8 cellular contexts compared by ENCODE assay signal in genomic region chr19:1863638-1864479, GRCh38. TPM values are rescaled to one million over a fixed set of nuclear protein-coding genes. Genes with fewer than 3 reads are reported as not detected.
A peak's percentile ranks its signal among the peaks of the same experiment; 100 is the strongest.
DNase-seq lines count a peak whose midpoint lies in the region; ATAC-seq and TF ChIP-seq lines count a peak whose summit lies in the region.

No MANE protein-coding gene starts in this region.

- H3K4me1 ChIP-seq in liver (ENCODE audit: control insufficient read depth in 4 of 4, insufficient read depth in 4 of 4, low read length in 3 of 4) = peaks cover 19 to 54% (median 38%) of the 10 kb centered on the region in 4 donors

- TF ChIP-seq CTCF in coronary artery (IDR thresholded peaks at IDR 0.05) = no peak
- no peak for TF ChIP-seq CTCF in liver (IDR thresholded peaks at IDR 0.05; ENCODE audit: low read depth, low read length, missing input control)

- ATAC-seq in HG03378 (IDR thresholded peaks at IDR 0.05; ENCODE audit: unreplicated experiment) = peak; percentile 31

- peak overlapping the region; percentile 77 for H3K4me3 Mint-ChIP-seq in activated CD4-positive, alpha-beta T cell treated with anti-CD3 and anti-CD28 coated beads, Interleukin-2, amount 10 ng/mL, durations not matched to agents 7 days and 5 days

- H3K9ac ChIP-seq in liver (ENCODE audit: low read depth in 1 of 2, low read length in 2 of 2) = peak overlapping the region; percentile 32 to 81

- H3K9me3 ChIP-seq in liver (ENCODE audit: control insufficient read depth in 4 of 4, low read length in 3 of 4) = no peaks in the 10 kb centered on the region

- H3K4me3 ChIP-seq in coronary artery (peak overlapping the region; percentile 97), liver (ENCODE audit: low read depth in 1 of 3, low read length in 3 of 3) (peak overlapping the region; percentile 52 to 94 (median 72))

- CTCF ChIA-PET in activated CD4-positive, alpha-beta T cell treated with anti-CD3 and anti-CD28 coated beads, Interleukin-2, amount 10 ng/mL, durations not matched to agents 7 days and 5 days (lab: Charles Lee) = interaction anchor here (0.7 to 1.5 kb wide), 7 partner anchors 9 to 78 kb away, joined by 3 to 12 read pairs (median 5); no protein-coding TSS in a partner anchor

- TF ChIP-seq RAD21 in liver (IDR thresholded peaks at IDR 0.05) = no peak

- no peaks in the 10 kb centered on the region for H3K9me3 Mint-ChIP-seq in activated CD4-positive, alpha-beta T cell treated with anti-CD3 and anti-CD28 coated beads, Interleukin-2, amount 10 ng/mL, durations not matched to agents 7 days and 5 days

- no peaks in the 10 kb centered on the region for H3K36me3 ChIP-seq in liver (ENCODE audit: control insufficient read depth in 4 of 4, insufficient read depth in 3 of 4, low read depth in 1 of 4, low read length in 3 of 4)

- peaks cover 52% of the 10 kb centered on the region for H3K4me1 Mint-ChIP-seq in activated CD4-positive, alpha-beta T cell treated with anti-CD3 and anti-CD28 coated beads, Interleukin-2, amount 10 ng/mL, durations not matched to agents 7 days and 5 days

- TF ChIP-seq POLR2A in GM19193 (IDR thresholded peaks at IDR 0.05; ENCODE audit: extremely low read depth, insufficient read depth, insufficient read length) = peak; percentile 58

- peaks cover 7% of the 10 kb centered on the region for H3K36me3 Mint-ChIP-seq in activated CD4-positive, alpha-beta T cell treated with anti-CD3 and anti-CD28 coated beads, Interleukin-2, amount 10 ng/mL, durations not matched to agents 7 days and 5 days (ENCODE audit: low read depth)

- DNase-seq in Ammon's horn (ENCODE audit: low spot score) (peak; percentile 90), NCI-H510A (lab: John Stamatoyannopoulos, UW) (peak; percentile 81), coronary artery (ENCODE audit: low spot score) (peak; percentile 91)
- DNase-seq in activated CD4-positive, alpha-beta T cell treated with anti-CD3 and anti-CD28 coated beads, Interleukin-2, amount 10 ng/mL, durations not matched to agents 7 days and 5 days = peak; percentile 94
- DNase-seq in stimulated activated CD4-positive, alpha-beta T cell treated with anti-CD3 and anti-CD28 coated beads, Interleukin-2, amount 100 ng/mL, for 48 hours = peak; percentile 87 to 93

- H3K27ac Mint-ChIP-seq in activated CD4-positive, alpha-beta T cell treated with anti-CD3 and anti-CD28 coated beads, Interleukin-2, amount 10 ng/mL, durations not matched to agents 7 days and 5 days = peak overlapping the region; percentile 87

- under 1% methylated on average over 115 of the region's 115 CpGs for WGBS in liver

- POLR2A ChIA-PET in activated CD4-positive, alpha-beta T cell treated with anti-CD3 and anti-CD28 coated beads, Interleukin-2, amount 10 ng/mL, durations not matched to agents 7 days and 5 days (lab: Charles Lee) = interaction anchor here (0.5 kb wide), 1 partner anchor 657 kb away, joined by 3 read pairs; no protein-coding TSS in a partner anchor

- H3K27me3 Mint-ChIP-seq in activated CD4-positive, alpha-beta T cell treated with anti-CD3 and anti-CD28 coated beads, Interleukin-2, amount 10 ng/mL, durations not matched to agents 7 days and 5 days = no peaks in the 10 kb centered on the region

- H3K27me3 ChIP-seq in liver (ENCODE audit: control insufficient read depth in 4 of 4, insufficient read depth in 4 of 4, low read length in 3 of 4) = no peaks in the 10 kb centered on the region

- peak overlapping the region; percentile 82 to 95 for H3K27ac ChIP-seq in coronary artery
- peak overlapping the region; percentile 83 to 96 for H3K27ac ChIP-seq in liver (ENCODE audit: low read depth in 1 of 2, low read length in 2 of 2)

TF ChIP-seq in liver, 16 proteins besides CTCF, POLR2A, EP300 and RAD21:
- TF ChIP-seq HNF4A (conservative IDR thresholded peaks at IDR 0.05) = peak in 1 of 2 donors; percentile 18
- TF ChIP-seq MAX (IDR thresholded peaks at IDR 0.05) = peak; percentile 50
- TF ChIP-seq RXRA (IDR thresholded peaks at IDR 0.05) = peak; percentile 36 to 42
- peak in 1 of 2 donors; percentile 60 for TF ChIP-seq EGR1 (IDR thresholded peaks at IDR 0.05; ENCODE audit: low read depth in 2 of 2)
- no peak for TF ChIP-seq ATF3 (IDR thresholded peaks at IDR 0.05)
- peak; percentile 19 for TF ChIP-seq SP1 (IDR thresholded peaks at IDR 0.05)
- TF ChIP-seq FOXA1 (IDR thresholded peaks at IDR 0.05) = no peak
- TF ChIP-seq REST (IDR thresholded peaks at IDR 0.05) = peak; percentile 18
- TF ChIP-seq GABPA (IDR thresholded peaks at IDR 0.05 in 1 of 2, conservative IDR thresholded peaks at IDR 0.05 in 1 of 2) = peak in 1 of 2 donors; percentile 56
- TF ChIP-seq HNF4G (IDR thresholded peaks at IDR 0.05) = no peak

RNA-seq across cellular contexts. Expression of gene KLF16, which starts 0.5 kb away (rescaled TPM):
- total RNA-seq in activated CD4-positive, alpha-beta T cell treated with anti-CD3 and anti-CD28 coated beads, Interleukin-2, amount 10 ng/mL, durations not matched to agents 7 days and 5 days = 10 to 100 TPM; 24.0 to 25.5 TPM
- total RNA-seq in liver = 1 to 10 TPM; 4.4 to 7.6 TPM
- 10 to 100 TPM in 1 of 2 donors, 1 to 10 TPM in 1; 1.2 to 14.8 TPM for polyA plus RNA-seq in liver

RNA-seq across cellular contexts. Expression of gene REXO1, which starts 15.6 kb away (rescaled TPM):
- 10 to 100 TPM; 44.2 to 54.7 TPM for total RNA-seq in activated CD4-positive, alpha-beta T cell treated with anti-CD3 and anti-CD28 coated beads, Interleukin-2, amount 10 ng/mL, durations not matched to agents 7 days and 5 days
- 10 to 100 TPM in 1 of 2 donors, 1 to 10 TPM in 1; 8.3 to 11.5 TPM for total RNA-seq in liver
- 10 to 100 TPM in 1 of 2 donors, 1 to 10 TPM in 1; 2.0 to 10.0 TPM for polyA plus RNA-seq in liver

RNA-seq across cellular contexts. Expression of gene ABHD17A, which starts 21.4 kb away (rescaled TPM):
- total RNA-seq in activated CD4-positive, alpha-beta T cell treated with anti-CD3 and anti-CD28 coated beads, Interleukin-2, amount 10 ng/mL, durations not matched to agents 7 days and 5 days = 100 to 1,000 TPM; 180 TPM
- 10 to 100 TPM; 25.4 to 28.6 TPM for total RNA-seq in liver
- 10 to 100 TPM in 1 of 2 donors, 1 to 10 TPM in 1; 8.1 to 30.2 TPM for polyA plus RNA-seq in liver

RNA-seq across cellular contexts. Expression of gene ADAT3, which starts 41.3 kb away (rescaled TPM):
- total RNA-seq in activated CD4-positive, alpha-beta T cell treated with anti-CD3 and anti-CD28 coated beads, Interleukin-2, amount 10 ng/mL, durations not matched to agents 7 days and 5 days = 10 to 100 TPM; 10.6 to 13.3 TPM
- total RNA-seq in liver = 1 to 10 TPM; 1.3 to 3.3 TPM
- 1 to 10 TPM; 1.4 to 2.8 TPM for polyA plus RNA-seq in liver

RNA-seq across cellular contexts. Expression of gene SCAMP4, which starts 41.3 kb away (rescaled TPM):
- 10 to 100 TPM; 27.5 to 37.9 TPM for total RNA-seq in activated CD4-positive, alpha-beta T cell treated with anti-CD3 and anti-CD28 coated beads, Interleukin-2, amount 10 ng/mL, durations not matched to agents 7 days and 5 days
- total RNA-seq in liver = 10 to 100 TPM; 16.4 to 16.8 TPM
- polyA plus RNA-seq in liver = 10 to 100 TPM; 13.0 to 22.1 TPM

Comparison
In these comparisons a context has a peak if more than half of its experiments do, and no peak if none do; other contexts are left out.
1. Peak in every context shown above with its lines: DNase-seq, ATAC-seq, H3K4me3 ChIP-seq and H3K27ac ChIP-seq.
2. RNA of gene ABHD17A, which starts 21.4 kb away (total RNA-seq): 180 TPM in activated CD4-positive, alpha-beta T cell treated with anti-CD3 and anti-CD28 coated beads, Interleukin-2, amount 10 ng/mL, durations not matched to agents 7 days and 5 days; 25.4 to 28.6 TPM in liver; every median in the first group is over 4 times any median in the second.